ENCODE assay signal across 21 cellular contexts in the genomic region with DNA sequence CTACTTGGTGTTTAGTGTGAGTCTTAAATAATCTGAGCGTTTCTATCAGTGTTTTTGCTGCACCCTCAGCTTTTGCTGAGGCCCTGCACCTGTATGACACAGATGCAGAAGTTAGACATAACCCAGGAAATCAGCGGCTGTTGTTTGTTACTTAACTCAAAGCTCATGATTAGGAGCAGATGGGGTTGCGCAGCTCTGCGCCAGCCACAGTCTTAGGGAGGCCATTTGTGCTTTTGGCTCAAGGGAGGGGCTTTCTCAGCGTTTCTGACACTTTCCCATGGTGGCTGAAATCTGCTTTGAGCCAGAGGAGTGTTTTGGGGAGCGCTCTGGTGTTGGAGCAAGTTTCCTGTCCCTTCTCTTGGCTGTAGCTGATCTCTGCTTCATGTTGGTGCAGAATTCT.
DNase-seq lines count a peak whose midpoint lies in the region; ATAC-seq and TF ChIP-seq lines count a peak whose summit lies in the region.
"Had no signal": no experiment of that assay in that cellular context is flagged by ENCODE, and none has a peak within 500 bp of the region (broad histone marks: within the 10 kb centered on the region; RNA-seq: fewer than 3 reads in every experiment).

No MANE protein-coding gene starts in this region.

- DNase-seq in D341Med (ENCODE audit: low spot score) (peak; percentile 73), NCI-H82 treated with DMSO at 0.1 percent for 48 hours (lab: John Stamatoyannopoulos, UW; ENCODE audit: unreplicated experiment) (peak; percentile 64), adipocyte (ENCODE audit: low read depth) (peak; percentile 21), neural progenitor cell (ENCODE audit: low spot score) (peak; percentile 18)
- no peak for DNase-seq in activated naive CD8-positive, alpha-beta T cell treated with anti-CD3 and anti-CD28 coated beads, Interleukin-2, amount 50 U/mL, for 24 hours
- DNase-seq: CD4-positive, alpha-beta T cell; COR-L47; MG63; NCI-H1417 treated with DMSO at 0.1 percent for 48 hours; NCI-H187; NCI-H446 treated with DMSO at 0.1 percent for 48 hours; NCI-H526 treated with DMSO at 0.1 percent for 48 hours; PC-9; RPMI8226; SHP77 had no signal

- H3K4me1 Mint-ChIP-seq in neural progenitor cell = no peaks in the 10 kb centered on the region
- H3K4me1 Mint-ChIP-seq in activated T-helper 17 cell treated with anti-CD3 and anti-CD28 coated beads, Interleukin-2, amount 50 U/mL, for 72 hours = no peaks in the 10 kb centered on the region
- no peaks in the 10 kb centered on the region for H3K4me1 Mint-ChIP-seq in activated naive CD8-positive, alpha-beta T cell treated with anti-CD3 and anti-CD28 coated beads, Interleukin-2, amount 50 U/mL, for 24 hours

- no peaks in the 10 kb centered on the region for H4K20me1 ChIP-seq in neural progenitor cell (ENCODE audit: low read depth)
- H4K20me1 ChIP-seq: BLaER1 had no signal

- H3K79me2 ChIP-seq in neural progenitor cell (ENCODE audit: low read depth) = no peaks in the 10 kb centered on the region

- H3K9ac ChIP-seq in adipocyte (ENCODE audit: low read length) (no peak overlapping the region), neural progenitor cell (no peak overlapping the region)
- H3K9ac ChIP-seq: BLaER1 had no signal

- no peak for ATAC-seq in GM19467 (IDR thresholded peaks at IDR 0.05; ENCODE audit: unreplicated experiment)
- ATAC-seq in activated T-helper 17 cell treated with anti-CD3 and anti-CD28 coated beads, Interleukin-2, amount 50 U/mL, for 72 hours (replicated peaks) = no peak
- no peak for ATAC-seq in activated naive CD8-positive, alpha-beta T cell treated with anti-CD3 and anti-CD28 coated beads, Interleukin-2, amount 50 U/mL, for 24 hours
- no peak for ATAC-seq in GM19023 (IDR thresholded peaks at IDR 0.05; ENCODE audit: unreplicated experiment)
- ATAC-seq: A549 had no signal

- no peak overlapping the region for H3K4me3 Mint-ChIP-seq in neural progenitor cell
- H3K4me3 Mint-ChIP-seq in activated T-helper 17 cell treated with anti-CD3 and anti-CD28 coated beads, Interleukin-2, amount 50 U/mL, for 72 hours = no peak overlapping the region
- no peak overlapping the region for H3K4me3 Mint-ChIP-seq in activated naive CD8-positive, alpha-beta T cell treated with anti-CD3 and anti-CD28 coated beads, Interleukin-2, amount 50 U/mL, for 24 hours
- H3K4me3 Mint-ChIP-seq: CD4-positive, alpha-beta T cell had no signal

- no peaks in the 10 kb centered on the region for H3K27me3 Mint-ChIP-seq in neural progenitor cell (ENCODE audit: insufficient read depth, low read depth)
- no peaks in the 10 kb centered on the region for H3K27me3 Mint-ChIP-seq in activated T-helper 17 cell treated with anti-CD3 and anti-CD28 coated beads, Interleukin-2, amount 50 U/mL, for 72 hours
- H3K27me3 Mint-ChIP-seq in activated naive CD8-positive, alpha-beta T cell treated with anti-CD3 and anti-CD28 coated beads, Interleukin-2, amount 50 U/mL, for 24 hours = no peaks in the 10 kb centered on the region
- H3K27me3 Mint-ChIP-seq: CD4-positive, alpha-beta T cell had no signal

- H3K36me3 ChIP-seq in adipocyte (ENCODE audit: control insufficient read depth, insufficient read depth, low read length, severe bottlenecking) (no peaks in the 10 kb centered on the region), neural progenitor cell (no peaks in the 10 kb centered on the region)
- H3K36me3 ChIP-seq: BLaER1, MG63 had no signal

- no peaks in the 10 kb centered on the region for H3K9me3 Mint-ChIP-seq in neural progenitor cell
- no peaks in the 10 kb centered on the region for H3K9me3 Mint-ChIP-seq in activated T-helper 17 cell treated with anti-CD3 and anti-CD28 coated beads, Interleukin-2, amount 50 U/mL, for 72 hours
- H3K9me3 Mint-ChIP-seq in activated naive CD8-positive, alpha-beta T cell treated with anti-CD3 and anti-CD28 coated beads, Interleukin-2, amount 50 U/mL, for 24 hours = no peaks in the 10 kb centered on the region
- H3K9me3 Mint-ChIP-seq: CD4-positive, alpha-beta T cell had no signal

- peak overlapping the region; percentile 93 for H2AFZ ChIP-seq in neural progenitor cell (replicated peaks)
- H2AFZ ChIP-seq: PC-9 had no signal

- H3K27me3 ChIP-seq in adipocyte (replicated peaks; ENCODE audit: control insufficient read depth, insufficient read depth, low read length) (no peaks in the 10 kb centered on the region), neural progenitor cell (no peaks in the 10 kb centered on the region)
- H3K27me3 ChIP-seq: BLaER1, MG63 had no signal

- H3K27ac ChIP-seq in neural progenitor cell = no peak overlapping the region
- H3K27ac ChIP-seq: A549, BLaER1, PC-9, SK-N-MC had no signal

- no peak overlapping the region for H3K4me3 ChIP-seq in adipocyte (ENCODE audit: low read length)
- no peak overlapping the region for H3K4me3 ChIP-seq in neural progenitor cell
- H3K4me3 ChIP-seq: A549, BLaER1, MG63, PC-9, SK-N-MC had no signal

- no peaks in the 10 kb centered on the region for H3K4me1 ChIP-seq in adipocyte (ENCODE audit: control insufficient read depth, insufficient read depth, low read length)
- H3K4me1 ChIP-seq in neural progenitor cell = no peaks in the 10 kb centered on the region
- H3K4me1 ChIP-seq: A549, BLaER1 had no signal

- no peaks in the 10 kb centered on the region for H3K36me3 Mint-ChIP-seq in neural progenitor cell
- no peaks in the 10 kb centered on the region for H3K36me3 Mint-ChIP-seq in activated T-helper 17 cell treated with anti-CD3 and anti-CD28 coated beads, Interleukin-2, amount 50 U/mL, for 72 hours (ENCODE audit: low read depth)
- no peaks in the 10 kb centered on the region for H3K36me3 Mint-ChIP-seq in activated naive CD8-positive, alpha-beta T cell treated with anti-CD3 and anti-CD28 coated beads, Interleukin-2, amount 50 U/mL, for 24 hours (ENCODE audit: low read depth)

- H3K9me3 ChIP-seq in adipocyte (ENCODE audit: control insufficient read depth, low read length) (no peaks in the 10 kb centered on the region), neural progenitor cell (ENCODE audit: low read depth) (no peaks in the 10 kb centered on the region)
- H3K9me3 ChIP-seq: A549, BLaER1, MG63 had no signal

- H3F3A ChIP-seq in neural progenitor cell (ENCODE audit: low read depth) = no peaks in the 10 kb centered on the region

- no peak overlapping the region for H3K4me2 ChIP-seq in neural progenitor cell
- H3K4me2 ChIP-seq: A549, BLaER1, PC-9 had no signal

- H3K27ac Mint-ChIP-seq in neural progenitor cell = no peak overlapping the region
- H3K27ac Mint-ChIP-seq in activated T-helper 17 cell treated with anti-CD3 and anti-CD28 coated beads, Interleukin-2, amount 50 U/mL, for 72 hours = no peak overlapping the region
- H3K27ac Mint-ChIP-seq in activated naive CD8-positive, alpha-beta T cell treated with anti-CD3 and anti-CD28 coated beads, Interleukin-2, amount 50 U/mL, for 24 hours = no peak overlapping the region
- H3K27ac Mint-ChIP-seq: CD4-positive, alpha-beta T cell had no signal

- no peak for TF ChIP-seq CTCF in neural progenitor cell (IDR thresholded peaks at IDR 0.05)
